Comparison of ENCODE assay signal across 26 cellular contexts in the genomic region with DNA sequence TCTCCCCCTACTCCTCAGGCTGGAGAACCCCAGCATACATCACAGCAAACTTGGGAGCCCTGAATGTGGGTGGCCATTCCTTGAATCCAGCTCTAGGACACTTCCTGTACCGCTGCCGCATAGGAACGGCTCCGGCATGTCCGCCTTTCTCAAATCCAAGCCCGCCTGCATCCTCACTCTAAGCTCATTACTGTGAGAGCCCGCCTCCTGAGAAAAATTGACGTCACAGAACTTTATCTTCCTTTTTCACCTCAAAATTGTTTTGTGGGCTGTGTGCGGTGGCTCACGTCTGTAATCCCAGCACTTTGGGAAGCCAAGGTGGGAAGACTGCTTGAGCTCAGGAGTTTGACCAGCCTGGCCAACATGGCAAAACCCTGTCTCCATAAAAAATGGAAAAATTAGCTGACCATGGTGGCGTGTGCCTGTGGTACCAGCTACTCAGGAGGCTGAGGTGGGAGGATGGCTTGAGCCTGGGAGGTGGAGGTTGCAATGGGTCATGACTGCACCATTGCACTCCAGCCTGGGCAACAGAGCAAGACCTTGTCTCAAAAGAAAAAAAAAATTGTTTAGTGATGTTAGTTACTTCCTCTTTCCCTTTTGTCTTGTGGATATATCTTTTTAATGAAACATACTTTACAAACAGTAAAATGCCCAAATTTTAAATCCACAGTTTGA. TPM values are rescaled to one million over a fixed set of nuclear protein-coding genes. Genes with fewer than 3 reads are reported as not detected.
DNase-seq lines count a peak whose midpoint lies in the region; ATAC-seq and TF ChIP-seq lines count a peak whose summit lies in the region.
"Had no signal": no experiment of that assay in that cellular context is flagged by ENCODE, and none has a peak within 500 bp of the region (broad histone marks: within the 10 kb centered on the region; RNA-seq: fewer than 3 reads in every experiment).

No MANE protein-coding gene starts in this region.

- no peak for ATAC-seq in central memory CD8-positive, alpha-beta T cell (replicated peaks; ENCODE audit: extremely low read depth, poor library complexity, severe bottlenecking)
- no peak for ATAC-seq in mucosa of descending colon
- no peak for ATAC-seq in stimulated activated effector memory CD8-positive, alpha-beta T cell treated with anti-CD3 and anti-CD28 coated beads, Interleukin-12 subunit alpha, Interleukin-12 subunit beta, amount 100 ng/mL, for 72 hours
- ATAC-seq: activated CD4-positive, alpha-beta T cell treated with anti-CD3 and anti-CD28 coated beads for 36 hours; activated T-cell treated with anti-CD3 and anti-CD28 coated beads, Interleukin-2, amount 50 U/mL, for 4 hours; T-cell had no signal

- CTCF ChIA-PET in MCF 10A (lab: Yijun Ruan, JAX) = interaction anchor here (0.8 to 1.7 kb wide), 3 partner anchors 19 to 143 kb away, joined by 3 to 7 read pairs (median 4); partner anchors contain the start of gene FAF2
- CTCF ChIA-PET in mammary epithelial cell (lab: Charles Lee; ENCODE audit: low non-redundant PET) = interaction anchor here (0.5 kb wide), 1 partner anchor 67 kb away, joined by 4 read pairs; no protein-coding TSS in a partner anchor
- CTCF ChIA-PET in OCI-LY7 (lab: Charles Lee; ENCODE audit: unreplicated experiment) = no interaction called here

- intact Hi-C loops in MCF 10A (cut with micrococcal nuclease) (no loop called here), mammary epithelial cell (cut with micrococcal nuclease) (no loop called here), OCI-LY7 (cut with micrococcal nuclease; ENCODE audit: unreplicated experiment) (no loop called here), mucosa of descending colon (cut with DNase I, micrococcal nuclease) (no loop called here)

- no peaks in the 10 kb centered on the region for H3K4me1 Mint-ChIP-seq in MCF 10A (ENCODE audit: insufficient read depth, unreplicated experiment)
- H3K4me1 Mint-ChIP-seq in central memory CD8-positive, alpha-beta T cell = peaks cover 14% of the 10 kb centered on the region
- H3K4me1 Mint-ChIP-seq in stimulated activated effector memory CD8-positive, alpha-beta T cell treated with anti-CD3 and anti-CD28 coated beads, Interleukin-12 subunit alpha, Interleukin-12 subunit beta, amount 100 ng/mL, for 72 hours = peaks cover 16% of the 10 kb centered on the region

- no peak overlapping the region for H3K4me3 Mint-ChIP-seq in MCF 10A (ENCODE audit: unreplicated experiment)
- no peak overlapping the region for H3K4me3 Mint-ChIP-seq in central memory CD8-positive, alpha-beta T cell
- no peak overlapping the region for H3K4me3 Mint-ChIP-seq in stimulated activated effector memory CD8-positive, alpha-beta T cell treated with anti-CD3 and anti-CD28 coated beads, Interleukin-12 subunit alpha, Interleukin-12 subunit beta, amount 100 ng/mL, for 72 hours
- H3K4me3 Mint-ChIP-seq: activated CD4-positive, alpha-beta T cell treated with anti-CD3 and anti-CD28 coated beads for 36 hours; activated T-cell treated with anti-CD3 and anti-CD28 coated beads, Interleukin-2, amount 50 U/mL, for 4 hours; T-cell had no signal

- no peaks in the 10 kb centered on the region for H3K9me2 ChIP-seq in OCI-LY7 (ENCODE audit: insufficient read depth, low read length)

- no peak overlapping the region for H3K27ac ChIP-seq in mammary epithelial cell (ENCODE audit: insufficient read depth, low read depth, low read length)
- H3K27ac ChIP-seq in OCI-LY7 (ENCODE audit: low read depth, low read length, poor library complexity, severe bottlenecking) = no peak overlapping the region
- no peak overlapping the region for H3K27ac ChIP-seq in smooth muscle cell (ENCODE audit: low read depth)
- H3K27ac ChIP-seq: C4-2B, stomach, transverse colon had no signal

- TF ChIP-seq CTCF in MCF 10A (IDR thresholded peaks at IDR 0.05; ENCODE audit: unreplicated experiment) = no peak
- TF ChIP-seq CTCF in mammary epithelial cell (conservative IDR thresholded peaks at IDR 0.05 in 1 of 2, IDR thresholded peaks at IDR 0.05 in 1 of 2; ENCODE audit: extremely low read depth in 1 of 2, insufficient read depth in 1 of 2, low read depth in 1 of 2, low read length in 2 of 2) = no peak
- TF ChIP-seq CTCF in OCI-LY7 (conservative IDR thresholded peaks at IDR 0.05; ENCODE audit: low read length) = no peak
- TF ChIP-seq CTCF in smooth muscle cell (IDR thresholded peaks at IDR 0.05; ENCODE audit: borderline replicate concordance, insufficient read depth, poor library complexity, severe bottlenecking) = no peak
- TF ChIP-seq CTCF in mucosa of descending colon (IDR thresholded peaks at IDR 0.05) = no peak

- in situ Hi-C loops in mammary epithelial cell (cut with MboI; ENCODE audit: low sequenced_read_pairs in 2 of 2) = no loop called here

- H3K79me2 ChIP-seq in mammary epithelial cell (ENCODE audit: insufficient read depth, low read length) (no peaks in the 10 kb centered on the region), OCI-LY7 (ENCODE audit: insufficient read depth, low read depth, low read length) (no peaks in the 10 kb centered on the region), smooth muscle cell (ENCODE audit: low read depth) (no peaks in the 10 kb centered on the region)

- 81% methylated on average over 11 of the region's 11 CpGs for WGBS in mammary epithelial cell (ENCODE audit: low coverage, missing lambda C conversion rate)
- 92% methylated on average over 11 of the region's 11 CpGs for WGBS in smooth muscle cell (ENCODE audit: low lambda C conversion rate)

- H3K9ac ChIP-seq in mammary epithelial cell (ENCODE audit: insufficient read depth, low read length) (no peak overlapping the region), smooth muscle cell (ENCODE audit: low read depth) (no peak overlapping the region)

- peaks cover 17% of the 10 kb centered on the region for H3K36me3 Mint-ChIP-seq in MCF 10A (ENCODE audit: insufficient read depth, unreplicated experiment)
- peaks cover 2% of the 10 kb centered on the region for H3K36me3 Mint-ChIP-seq in central memory CD8-positive, alpha-beta T cell (ENCODE audit: insufficient read depth)
- peaks cover 14% of the 10 kb centered on the region for H3K36me3 Mint-ChIP-seq in stimulated activated effector memory CD8-positive, alpha-beta T cell treated with anti-CD3 and anti-CD28 coated beads, Interleukin-12 subunit alpha, Interleukin-12 subunit beta, amount 100 ng/mL, for 72 hours

- H3K27me3 ChIP-seq in mammary epithelial cell (ENCODE audit: insufficient read depth, low read length) (no peaks in the 10 kb centered on the region), smooth muscle cell (ENCODE audit: low read depth) (no peaks in the 10 kb centered on the region)
- H3K27me3 ChIP-seq: stomach, transverse colon had no signal

- H3K9me3 ChIP-seq in mammary epithelial cell (replicated peaks; ENCODE audit: insufficient read depth, low read length) (no peaks in the 10 kb centered on the region), OCI-LY7 (ENCODE audit: low read length) (no peaks in the 10 kb centered on the region), smooth muscle cell (replicated peaks; ENCODE audit: low read depth) (no peaks in the 10 kb centered on the region), mucosa of descending colon (no peaks in the 10 kb centered on the region)
- H3K9me3 ChIP-seq: stomach, transverse colon had no signal

- no peak overlapping the region for H3K27ac Mint-ChIP-seq in MCF 10A (ENCODE audit: low read depth, unreplicated experiment)
- peak overlapping the region; percentile 75 for H3K27ac Mint-ChIP-seq in central memory CD8-positive, alpha-beta T cell (ENCODE audit: low read depth)
- H3K27ac Mint-ChIP-seq in stimulated activated effector memory CD8-positive, alpha-beta T cell treated with anti-CD3 and anti-CD28 coated beads, Interleukin-12 subunit alpha, Interleukin-12 subunit beta, amount 100 ng/mL, for 72 hours = no peak overlapping the region
- H3K27ac Mint-ChIP-seq: activated CD4-positive, alpha-beta T cell treated with anti-CD3 and anti-CD28 coated beads for 36 hours had no signal

- no peaks in the 10 kb centered on the region for H4K20me1 ChIP-seq in mammary epithelial cell (ENCODE audit: insufficient read depth, low read length)
- H4K20me1 ChIP-seq in OCI-LY7 (ENCODE audit: insufficient read depth, low read length) = no peaks in the 10 kb centered on the region
- no peaks in the 10 kb centered on the region for H4K20me1 ChIP-seq in smooth muscle cell (ENCODE audit: low read depth)

- H3F3A ChIP-seq in smooth muscle cell (ENCODE audit: low read depth) = no peaks in the 10 kb centered on the region

- H2AFZ ChIP-seq in mammary epithelial cell (ENCODE audit: low read depth, low read length) (no peak overlapping the region), OCI-LY7 (ENCODE audit: low read length) (peak overlapping the region; percentile 26; the same call in 1 of the 2 replicates), smooth muscle cell (ENCODE audit: low read depth) (no peak overlapping the region)

- DNase-seq in MCF 10A (ENCODE audit: unreplicated experiment) = no peak
- DNase-seq in mammary epithelial cell = no peak
- peak; percentile 37 for DNase-seq in OCI-LY7 (ENCODE audit: low spot score)
- no peak for DNase-seq in central memory CD8-positive, alpha-beta T cell (ENCODE audit: low spot score in 2 of 2)
- DNase-seq in NCI-H2081 (lab: John Stamatoyannopoulos, UW) = no peak
- DNase-seq in smooth muscle cell (lab: John Stamatoyannopoulos, UW; ENCODE audit: unreplicated experiment) = no peak
- DNase-seq in mucosa of descending colon = no peak
- DNase-seq in stimulated activated effector memory CD8-positive, alpha-beta T cell treated with anti-CD3 and anti-CD28 coated beads, Interleukin-12 subunit alpha, Interleukin-12 subunit beta, amount 100 ng/mL, for 72 hours (ENCODE audit: low spot score in 2 of 2) = no peak
- DNase-seq: activated CD4-positive, alpha-beta T cell treated with anti-CD3 and anti-CD28 coated beads for 36 hours; activated naive CD4-positive, alpha-beta T cell treated with Interleukin-2 at 50 U/mL for 16 hours; activated T-cell treated with anti-CD3 and anti-CD28 coated beads, Interleukin-2, amount 50 U/mL, for 4 hours; anterior cingulate cortex; caudate nucleus; HCEC 1CT; NCI-H1436; NCI-H510A treated with DMSO at 0.1 percent for 48 hours; SHP77; stimulated activated CD4-positive, alpha-beta T cell treated with anti-CD3 and anti-CD28 coated beads, Interleukin-4, amount 100 ng/mL, for 24 hours; stomach; T-cell; transverse colon had no signal

- H3K9me3 Mint-ChIP-seq in MCF 10A (ENCODE audit: unreplicated experiment) = no peaks in the 10 kb centered on the region
- no peaks in the 10 kb centered on the region for H3K9me3 Mint-ChIP-seq in central memory CD8-positive, alpha-beta T cell
- H3K9me3 Mint-ChIP-seq in stimulated activated effector memory CD8-positive, alpha-beta T cell treated with anti-CD3 and anti-CD28 coated beads, Interleukin-12 subunit alpha, Interleukin-12 subunit beta, amount 100 ng/mL, for 72 hours = no peaks in the 10 kb centered on the region
- H3K9me3 Mint-ChIP-seq: activated T-cell treated with anti-CD3 and anti-CD28 coated beads, Interleukin-2, amount 50 U/mL, for 4 hours; T-cell had no signal

- H3K4me3 ChIP-seq in mammary epithelial cell (replicated peaks in 1 of 3; ENCODE audit: insufficient read depth in 1 of 3, low read depth in 2 of 3, low read length in 3 of 3) (no peak overlapping the region), OCI-LY7 (ENCODE audit: low read depth, low read length, poor library complexity, severe bottlenecking) (no peak overlapping the region), smooth muscle cell (no peak overlapping the region), mucosa of descending colon (no peak overlapping the region)
- H3K4me3 ChIP-seq: stomach, transverse colon had no signal

- dilution Hi-C loops in mammary epithelial cell (cut with HindIII; ENCODE audit: low sequenced_read_pairs) = no loop called here

- BruUV-seq in MCF 10A (replicated peaks; lab: Mats Ljungman, UMichigan) (TSS peak; percentile 2), mammary epithelial cell (replicated peaks; lab: Mats Ljungman, UMichigan) (no TSS peak), OCI-LY7 (replicated peaks; lab: Mats Ljungman, UMichigan) (no TSS peak)

- POLR2A ChIA-PET in MCF 10A (lab: Yijun Ruan, JAX) = no interaction called here
- POLR2A ChIA-PET in OCI-LY7 (lab: Charles Lee) = interaction anchor here (0.6 to 1.3 kb wide), 3 partner anchors 9 to 23 kb away, joined by 3 to 7 read pairs (median 5); partner anchors contain the start of gene RNF44

- H3K4me1 ChIP-seq in mammary epithelial cell (ENCODE audit: insufficient read depth, low read length) (no peaks in the 10 kb centered on the region), OCI-LY7 (ENCODE audit: insufficient read depth, low read length, poor library complexity, severe bottlenecking) (peaks cover 15% of the 10 kb centered on the region), smooth muscle cell (ENCODE audit: low read depth) (no peaks in the 10 kb centered on the region), mucosa of descending colon (ENCODE audit: low read depth) (no peaks in the 10 kb centered on the region)
- H3K4me1 ChIP-seq: stomach, transverse colon had no signal

- no peaks in the 10 kb centered on the region for H3K27me3 Mint-ChIP-seq in MCF 10A (ENCODE audit: insufficient read depth, unreplicated experiment)
- H3K27me3 Mint-ChIP-seq in central memory CD8-positive, alpha-beta T cell = no peaks in the 10 kb centered on the region
- H3K27me3 Mint-ChIP-seq: activated CD4-positive, alpha-beta T cell treated with anti-CD3 and anti-CD28 coated beads for 36 hours; T-cell had no signal

- H3K36me3 ChIP-seq in mammary epithelial cell (ENCODE audit: insufficient read depth, low read length) = peaks cover 1% of the 10 kb centered on the region
- H3K36me3 ChIP-seq in OCI-LY7 (ENCODE audit: insufficient read depth, low read length) = peaks cover 10% of the 10 kb centered on the region
- H3K36me3 ChIP-seq in smooth muscle cell (ENCODE audit: low read depth) = no peaks in the 10 kb centered on the region
- no peaks in the 10 kb centered on the region for H3K36me3 ChIP-seq in mucosa of descending colon (ENCODE audit: low read depth)
- H3K36me3 ChIP-seq: transverse colon had no signal

- H3K4me2 ChIP-seq in mammary epithelial cell (ENCODE audit: insufficient read depth, low read depth, low read length) (no peak overlapping the region), OCI-LY7 (ENCODE audit: low read length) (peak overlapping the region; percentile 32; the same call in 1 of the 2 replicates), smooth muscle cell (no peak overlapping the region)

RNA-seq across cellular contexts. Expression of gene RNF44, which starts 22.8 kb away (rescaled TPM):
- total RNA-seq in MCF 10A (2022) = 45.8 and 60.1 TPM in 2 replicates
- total RNA-seq in mammary epithelial cell = 10 to 100 TPM in 1 of 2 donors, 1 to 10 TPM in 1; 5.5 to 29.1 TPM
- polyA plus RNA-seq in mammary epithelial cell = 7.9 TPM
- polyA minus RNA-seq in mammary epithelial cell = 10.3 TPM
- total RNA-seq in OCI-LY7 (2014; rRNA removed; shearing (Covaris generic)) = 47.4 and 61.2 TPM in 2 replicates
- total RNA-seq in OCI-LY7 (2022) = 164 and 207 TPM in 2 replicates
- 5.7 and 9.0 TPM in 2 replicates for total RNA-seq in smooth muscle cell
- polyA plus RNA-seq in smooth muscle cell = 6.8 and 8.9 TPM in 2 replicates
- 10 to 100 TPM; 70.2 to 98.4 (median 77.6) TPM for total RNA-seq in mucosa of descending colon

RNA-seq across cellular contexts. Expression of gene CDHR2, which starts 34.8 kb away (rescaled TPM):
- total RNA-seq in MCF 10A (2022) (0.09 and 0.39 TPM in 2 replicates), mammary epithelial cell (under 1 TPM; under 0.01 to 0.21 TPM), OCI-LY7 (2022) (2.8 and 3.8 TPM in 2 replicates), smooth muscle cell (0.09 and 0.13 TPM in 2 replicates), mucosa of descending colon (100 to 1,000 TPM in 2 of 3 donors, 10 to 100 TPM in 1; 69.0 to 184 (median 107) TPM)
- polyA plus RNA-seq in mammary epithelial cell (0.01 TPM), smooth muscle cell (0.08 TPM in 1 of 2 replicates, not detected in the other)
- not detected for polyA minus RNA-seq in mammary epithelial cell
- total RNA-seq in OCI-LY7 (2014; rRNA removed; shearing (Covaris generic)) = 0.25 and 0.33 TPM in 2 replicates
- total RNA-seq: HT1080, myocyte, omental fat pad, renal cortical epithelial cell had no signal

Comparison
In these comparisons a context has a peak if more than half of its experiments do, and no peak if none do; other contexts are left out.
1. RNA of gene CDHR2, which starts 34.8 kb away (total RNA-seq): 69.0 to 184 TPM in mucosa of descending colon; 0.25 to 3.8 TPM in OCI-LY7, under 0.01 to 0.21 TPM in mammary epithelial cell, 0.09 to 0.13 TPM in smooth muscle cell and 0.09 to 0.39 TPM in MCF 10A; every median in the first group is over 10 times any median in the second.